Comparison of ENCODE assay signal across 21 cellular contexts in the genomic region with DNA sequence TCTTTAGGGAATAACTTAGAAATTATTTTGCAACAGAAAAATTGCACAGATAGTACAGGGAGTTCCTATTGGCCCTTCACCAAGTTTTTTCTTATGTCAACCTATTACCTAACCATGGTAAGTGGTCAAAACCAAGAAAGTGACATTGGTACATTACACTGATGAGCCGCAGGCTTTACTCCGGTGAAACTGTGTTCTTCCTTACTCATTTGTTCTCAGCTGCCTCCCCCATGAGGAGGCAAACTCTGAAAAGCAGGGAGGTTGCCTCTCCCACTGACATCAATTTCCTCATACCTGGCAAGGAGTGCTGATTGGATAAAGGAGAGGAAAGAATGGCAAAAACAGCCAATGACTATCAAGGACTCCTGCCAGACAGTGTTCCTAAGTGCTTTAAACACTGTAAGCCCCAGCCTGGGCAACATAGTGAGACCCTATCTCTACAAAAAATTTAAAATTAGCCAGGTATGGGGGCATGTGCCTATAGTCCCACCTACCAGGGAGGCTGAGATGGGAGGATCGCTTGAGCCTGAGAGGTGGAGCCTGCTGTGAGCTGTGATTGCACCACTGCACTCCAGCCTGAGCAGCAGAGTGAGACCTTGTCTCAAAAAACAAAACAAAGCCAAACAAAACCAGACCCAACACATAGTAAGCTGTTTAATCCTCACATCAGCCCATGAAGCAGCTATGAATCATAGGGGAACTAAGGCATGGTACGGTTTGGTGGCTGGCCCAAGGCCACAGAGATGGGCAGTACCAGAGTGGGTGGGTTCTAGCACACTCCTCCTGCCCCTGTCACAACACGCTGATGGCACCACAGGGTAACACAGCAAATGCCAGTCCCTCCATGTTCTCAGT. TPM values are rescaled to one million over a fixed set of nuclear protein-coding genes. Genes with fewer than 3 reads are reported as not detected.
DNase-seq lines count a peak whose midpoint lies in the region; ATAC-seq and TF ChIP-seq lines count a peak whose summit lies in the region.
"Had no signal": no experiment of that assay in that cellular context is flagged by ENCODE, and none has a peak within 500 bp of the region (broad histone marks: within the 10 kb centered on the region; RNA-seq: fewer than 3 reads in every experiment).

No MANE protein-coding gene starts in this region.

- H3K79me2 ChIP-seq in mammary epithelial cell (ENCODE audit: insufficient read depth, low read length) = no peaks in the 10 kb centered on the region

- H3K9ac ChIP-seq in mammary epithelial cell (ENCODE audit: insufficient read depth, low read length) (no peak overlapping the region), mesenchymal stem cell (ENCODE audit: low read length) (no peak overlapping the region)

- TF ChIP-seq CTCF in mammary epithelial cell (conservative IDR thresholded peaks at IDR 0.05 in 1 of 2, IDR thresholded peaks at IDR 0.05 in 1 of 2; ENCODE audit: extremely low read depth in 1 of 2, insufficient read depth in 1 of 2, low read depth in 1 of 2, low read length in 2 of 2) = no peak
- no peak for TF ChIP-seq CTCF in upper lobe of left lung (IDR thresholded peaks at IDR 0.05)

- BruUV-seq in mammary epithelial cell (replicated peaks; lab: Mats Ljungman, UMichigan) = no TSS peak

- no peak overlapping the region for H3K4me3 Mint-ChIP-seq in activated CD4-positive, alpha-beta T cell treated with anti-CD3 and anti-CD28 coated beads, Interleukin-2, amount 10 ng/mL, durations not matched to agents 24 days and 14 days
- H3K4me3 Mint-ChIP-seq: activated naive CD8-positive, alpha-beta T cell treated with anti-CD3 and anti-CD28 coated beads for 36 hours; B cell; HFFc6 had no signal

- in situ Hi-C loops in mammary epithelial cell (cut with MboI; ENCODE audit: low sequenced_read_pairs in 2 of 2) = no loop called here
- in situ Hi-C loops in KBM-7 (cut with MboI; ENCODE audit: low pct_unique_long_range_greater_than_20kb, low sequenced_read_pairs) = no loop called here

- H3K9me3 Mint-ChIP-seq in activated CD4-positive, alpha-beta T cell treated with anti-CD3 and anti-CD28 coated beads, Interleukin-2, amount 10 ng/mL, durations not matched to agents 24 days and 14 days = no peaks in the 10 kb centered on the region
- H3K9me3 Mint-ChIP-seq: activated naive CD8-positive, alpha-beta T cell treated with anti-CD3 and anti-CD28 coated beads for 36 hours; HFFc6 had no signal

- H3K27me3 Mint-ChIP-seq in activated CD4-positive, alpha-beta T cell treated with anti-CD3 and anti-CD28 coated beads, Interleukin-2, amount 10 ng/mL, durations not matched to agents 24 days and 14 days = no peaks in the 10 kb centered on the region
- H3K27me3 Mint-ChIP-seq: activated naive CD8-positive, alpha-beta T cell treated with anti-CD3 and anti-CD28 coated beads for 36 hours had no signal

- no peak for TF ChIP-seq EP300 in upper lobe of left lung (IDR thresholded peaks at IDR 0.05)

- no peak overlapping the region for H2BK12ac ChIP-seq in mesenchymal stem cell (ENCODE audit: low read length in 2 of 2)

- no peak overlapping the region for H3K27ac ChIP-seq in mammary epithelial cell (ENCODE audit: insufficient read depth, low read depth, low read length)
- H3K27ac ChIP-seq in mesenchymal stem cell (ENCODE audit: low read length, poor library complexity, severe bottlenecking) = no peak overlapping the region
- no peak overlapping the region for H3K27ac ChIP-seq in upper lobe of left lung
- H3K27ac ChIP-seq: PC-9 had no signal

- no peak overlapping the region for H3K4me2 ChIP-seq in mammary epithelial cell (ENCODE audit: insufficient read depth, low read depth, low read length)
- no peak overlapping the region for H3K4me2 ChIP-seq in mesenchymal stem cell (ENCODE audit: low read length, poor library complexity, severe bottlenecking)
- H3K4me2 ChIP-seq: PC-9 had no signal

- no peak overlapping the region for H3K4me3 ChIP-seq in mammary epithelial cell (replicated peaks in 1 of 3; ENCODE audit: insufficient read depth in 1 of 3, low read depth in 2 of 3, low read length in 3 of 3)
- H3K4me3 ChIP-seq in mesenchymal stem cell (ENCODE audit: insufficient read depth in 1 of 2, low read depth in 1 of 2, low read length in 2 of 2) = no peak overlapping the region
- H3K4me3 ChIP-seq in upper lobe of left lung = no peak overlapping the region
- H3K4me3 ChIP-seq: mucosa of descending colon, PC-9 had no signal

- no peak overlapping the region for H4K91ac ChIP-seq in mesenchymal stem cell (ENCODE audit: low read length)

- peaks cover 7% of the 10 kb centered on the region for H3K4me1 Mint-ChIP-seq in activated CD4-positive, alpha-beta T cell treated with anti-CD3 and anti-CD28 coated beads, Interleukin-2, amount 10 ng/mL, durations not matched to agents 24 days and 14 days

- no peak overlapping the region for H2BK5ac ChIP-seq in mesenchymal stem cell (ENCODE audit: low read depth, low read length, poor library complexity, severe bottlenecking)

- H4K20me1 ChIP-seq in mammary epithelial cell (ENCODE audit: insufficient read depth, low read length) = no peaks in the 10 kb centered on the region

- ATAC-seq in upper lobe of left lung (ENCODE audit: low FRiP score in 2 of 2) = no peak
- ATAC-seq: mucosa of descending colon had no signal

- dilution Hi-C loops in mammary epithelial cell (cut with HindIII; ENCODE audit: low sequenced_read_pairs) = no loop called here

- H3K18ac ChIP-seq in mesenchymal stem cell (ENCODE audit: low read depth in 1 of 2, low read length in 2 of 2) = no peak overlapping the region

- intact Hi-C loops in mammary epithelial cell (cut with micrococcal nuclease) = no loop called here
- intact Hi-C loops in activated CD4-positive, alpha-beta T cell treated with anti-CD3 and anti-CD28 coated beads, Interleukin-2, amount 10 ng/mL, durations not matched to agents 24 days and 14 days (cut with micrococcal nuclease) = no loop called here

- H3K79me1 ChIP-seq in mesenchymal stem cell (replicated peaks; ENCODE audit: low read length, poor library complexity, severe bottlenecking) = no peaks in the 10 kb centered on the region

- H2AFZ ChIP-seq in mammary epithelial cell (ENCODE audit: low read depth, low read length) (no peak overlapping the region), mesenchymal stem cell (ENCODE audit: low read depth, low read length) (no peak overlapping the region)
- H2AFZ ChIP-seq: PC-9 had no signal

- WGBS in mammary epithelial cell (ENCODE audit: low coverage, missing lambda C conversion rate) = 56% methylated on average over 4 of the region's 5 CpGs
- 88% methylated on average over 5 of the region's 5 CpGs for WGBS in mesenchymal stem cell
- 69 to 79% methylated on average over 5 of the region's 5 CpGs for WGBS in upper lobe of left lung, 2 donors

- CTCF ChIA-PET in mammary epithelial cell (lab: Charles Lee; ENCODE audit: low non-redundant PET) = interaction anchor here (0.5 kb wide), 1 partner anchor 834 kb away, joined by 3 read pairs; no protein-coding TSS in a partner anchor

- no peak overlapping the region for H3K4ac ChIP-seq in mesenchymal stem cell (ENCODE audit: low read depth in 1 of 2, low read length in 2 of 2)

- H3K4me1 ChIP-seq in mammary epithelial cell (ENCODE audit: insufficient read depth, low read length) (peaks cover 11% of the 10 kb centered on the region), mesenchymal stem cell (ENCODE audit: control insufficient read depth, insufficient read depth, low read depth, low read length) (peaks cover 3% of the 10 kb centered on the region), upper lobe of left lung (peaks cover 4 to 8% (median 6%) of the 10 kb centered on the region in 4 donors)

- no peak for TF ChIP-seq POLR2A in upper lobe of left lung (IDR thresholded peaks at IDR 0.05)

- H2AK5ac ChIP-seq in mesenchymal stem cell (ENCODE audit: low read length, severe bottlenecking) = no peak overlapping the region

- no peak overlapping the region for H3K23ac ChIP-seq in mesenchymal stem cell (ENCODE audit: low read length in 2 of 2)

- H3K36me3 Mint-ChIP-seq in activated CD4-positive, alpha-beta T cell treated with anti-CD3 and anti-CD28 coated beads, Interleukin-2, amount 10 ng/mL, durations not matched to agents 24 days and 14 days (ENCODE audit: low read depth) = no peaks in the 10 kb centered on the region
- H3K36me3 Mint-ChIP-seq: activated naive CD8-positive, alpha-beta T cell treated with anti-CD3 and anti-CD28 coated beads for 36 hours had no signal

- H3K27ac Mint-ChIP-seq in activated CD4-positive, alpha-beta T cell treated with anti-CD3 and anti-CD28 coated beads, Interleukin-2, amount 10 ng/mL, durations not matched to agents 24 days and 14 days = no peak overlapping the region
- H3K27ac Mint-ChIP-seq: activated naive CD8-positive, alpha-beta T cell treated with anti-CD3 and anti-CD28 coated beads for 36 hours; B cell; HFFc6 had no signal

- H2BK120ac ChIP-seq in mesenchymal stem cell (ENCODE audit: low read depth, low read length) = no peak overlapping the region

- H3K36me3 ChIP-seq in mammary epithelial cell (ENCODE audit: insufficient read depth, low read length) (no peaks in the 10 kb centered on the region), mesenchymal stem cell (ENCODE audit: control insufficient read depth in 1 of 2, insufficient read depth in 2 of 2, low read depth in 1 of 2, low read length in 2 of 2) (no peaks in the 10 kb centered on the region), upper lobe of left lung (no peaks in the 10 kb centered on the region)

- H3K14ac ChIP-seq in mesenchymal stem cell (ENCODE audit: low read length in 2 of 2) = peak overlapping the region in 1 of 2 experiments; percentile 19

- no peak overlapping the region for H2BK15ac ChIP-seq in mesenchymal stem cell (ENCODE audit: low read depth, poor library complexity, severe bottlenecking)

- peak; percentile 16 for DNase-seq in GF-D8 (lab: John Stamatoyannopoulos, UW)
- peak; percentile 37 for DNase-seq in NCI-H69 (lab: John Stamatoyannopoulos, UW)
- peak; percentile 67 for DNase-seq in mammary epithelial cell
- no peak for DNase-seq in mesenchymal stem cell
- no peak for DNase-seq in KBM-7
- DNase-seq in activated CD4-positive, alpha-beta T cell treated with anti-CD3 and anti-CD28 coated beads, Interleukin-2, amount 10 ng/mL, durations not matched to agents 24 days and 14 days = no peak
- DNase-seq in upper lobe of left lung = no peak
- no peak for DNase-seq in HK-2 (ENCODE audit: unreplicated experiment)
- DNase-seq: activated CD4-positive, alpha-beta T cell treated with anti-CD3 and anti-CD28 coated beads for 4 hours; activated naive CD8-positive, alpha-beta T cell treated with anti-CD3 and anti-CD28 coated beads for 36 hours; activated T-cell treated with anti-CD3 and anti-CD28 coated beads for 4 hours; DMS53; HFFc6; mucosa of descending colon; NCI-H1092; NCI-H2227 treated with DMSO at 0.1 percent for 48 hours; stimulated activated CD4-positive, alpha-beta T cell treated with anti-CD3 and anti-CD28 coated beads, Interleukin-15, amount 100 ng/mL, for 24 hours had no signal

- H4K8ac ChIP-seq in mesenchymal stem cell (ENCODE audit: low read length) = peak overlapping the region; percentile 43

- H3K9me3 ChIP-seq in mammary epithelial cell (replicated peaks; ENCODE audit: insufficient read depth, low read length) (no peaks in the 10 kb centered on the region), mesenchymal stem cell (ENCODE audit: control insufficient read depth, low read length) (no peaks in the 10 kb centered on the region), upper lobe of left lung (no peaks in the 10 kb centered on the region)
- H3K9me3 ChIP-seq: mucosa of descending colon had no signal

- H3K27me3 ChIP-seq in mammary epithelial cell (ENCODE audit: insufficient read depth, low read length) (no peaks in the 10 kb centered on the region), mesenchymal stem cell (ENCODE audit: control insufficient read depth in 1 of 2, insufficient read depth in 1 of 2, low read length in 2 of 2) (peaks cover 6 to 10% of the 10 kb centered on the region in 2 experiments), upper lobe of left lung (no peaks in the 10 kb centered on the region)

RNA-seq across cellular contexts. Expression of a gene that starts 24.8 kb away (rescaled TPM):
- total RNA-seq in mammary epithelial cell (not detected), upper lobe of left lung (under 1 TPM in 2 of 6 donors, not detected in 4; 0.20 to 0.22 TPM)
- polyA plus RNA-seq in mammary epithelial cell = not detected
- polyA minus RNA-seq in mammary epithelial cell = not detected
- polyA plus RNA-seq in mesenchymal stem cell (2013, experiment 1 of 2) = not detected
- polyA plus RNA-seq in mesenchymal stem cell (2013, experiment 2 of 2) = not detected
- 0.07 and 0.12 TPM in 2 replicates for total RNA-seq in activated CD4-positive, alpha-beta T cell treated with anti-CD3 and anti-CD28 coated beads, Interleukin-2, amount 10 ng/mL, durations not matched to agents 24 days and 14 days
- total RNA-seq: cardiac septum; HFFc6; PC-9; T-helper 1 cell treated with Interleukin-12 subunit alpha and Interleukin-12 subunit beta and Interleukin-4 antibody, amounts not matched to agents 30 ng/mL and 1 ng/mL, for 36 hours had no signal

Comparison
In these comparisons a context has a peak if more than half of its experiments do, and no peak if none do; other contexts are left out.
1. DNase-seq: peak in GF-D8 (single experiment), NCI-H69 (single experiment) and mammary epithelial cell (single experiment); none in mesenchymal stem cell (single experiment), KBM-7 (single experiment), activated CD4-positive, alpha-beta T cell treated with anti-CD3 and anti-CD28 coated beads, Interleukin-2, amount 10 ng/mL, durations not matched to agents 24 days and 14 days (single experiment), upper lobe of left lung (0 of 2) and HK-2 (single experiment).